Comparison of ENCODE assay signal across 16 cellular contexts in the genomic region with DNA sequence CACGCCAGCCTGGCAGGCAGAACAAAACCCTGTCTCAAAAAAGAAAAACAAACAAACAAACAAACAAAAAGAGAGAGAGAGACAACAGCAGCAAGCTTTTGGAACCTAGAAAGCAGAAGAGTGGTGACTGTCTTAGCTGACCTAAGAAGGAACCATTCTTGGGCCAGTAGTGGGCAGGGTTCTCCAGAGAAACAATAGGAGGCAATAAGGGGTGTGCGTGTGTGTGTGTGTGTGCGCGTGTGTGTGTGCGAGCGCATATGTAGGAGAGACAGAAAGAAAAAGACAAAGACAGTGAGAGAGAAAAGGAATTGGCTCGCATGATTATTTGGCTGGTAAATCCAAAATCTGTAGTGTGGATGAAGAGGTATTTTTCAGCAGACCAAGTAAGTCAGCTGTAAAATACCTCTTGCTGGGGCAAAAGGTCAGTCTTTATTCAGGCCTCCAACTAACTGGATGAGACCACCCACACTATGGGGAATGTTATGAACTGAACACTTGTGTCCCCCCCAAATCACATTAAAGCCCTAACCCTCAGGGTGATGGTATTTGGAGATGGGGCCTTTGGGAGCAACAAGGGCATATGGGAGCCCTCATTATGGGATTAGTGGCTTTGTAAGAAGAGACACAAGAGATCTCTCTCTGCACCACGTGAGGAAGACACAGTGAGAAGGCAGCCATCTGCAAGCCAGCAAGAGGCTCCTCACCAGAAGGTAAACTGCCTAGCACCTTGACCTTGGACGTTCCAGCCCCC. TPM values are rescaled to one million over a fixed set of nuclear protein-coding genes. Genes with fewer than 3 reads are reported as not detected.
DNase-seq lines count a peak whose midpoint lies in the region; ATAC-seq and TF ChIP-seq lines count a peak whose summit lies in the region.
"Had no signal": no experiment of that assay in that cellular context is flagged by ENCODE, and none has a peak within 500 bp of the region (broad histone marks: within the 10 kb centered on the region; RNA-seq: fewer than 3 reads in every experiment).

No MANE protein-coding gene starts in this region.

- H3K36me3 Mint-ChIP-seq in GM23338 (ENCODE audit: low read depth), result peaks cover 5% of the 10 kb centered on the region; the same call in 1 of the 3 replicates

- intact Hi-C loops in mucosa of descending colon (cut with DNase I, micrococcal nuclease), result no loop called here

- no peaks in the 10 kb centered on the region for H4K20me1 ChIP-seq in GM23338 (replicated peaks; ENCODE audit: insufficient read depth)

- H3K4me1 ChIP-seq in GM23338 (ENCODE audit: insufficient read depth), result no peaks in the 10 kb centered on the region
- H3K4me1 ChIP-seq in mucosa of descending colon (ENCODE audit: low read depth), result no peaks in the 10 kb centered on the region
- H3K4me1 ChIP-seq: gastrocnemius medialis, stomach had no signal

- no peak overlapping the region for H3K27ac Mint-ChIP-seq in GM23338
- H3K27ac Mint-ChIP-seq: activated T-cell treated with anti-CD3 and anti-CD28 coated beads, Interleukin-2, amount 50 U/mL, for 24 hours; HFFc6 had no signal

- H2AFZ ChIP-seq in GM23338, result no peak overlapping the region

- H3F3A ChIP-seq in GM23338 (replicated peaks; ENCODE audit: low read depth), result no peaks in the 10 kb centered on the region

- ATAC-seq in GM23338 (no peak; the same call in 2 of the 3 replicates), mucosa of descending colon (peak; percentile 46), GM19324 (IDR thresholded peaks at IDR 0.05; ENCODE audit: low FRiP score, unreplicated experiment) (no peak), GM19395 (IDR thresholded peaks at IDR 0.05; ENCODE audit: unreplicated experiment) (no peak)
- ATAC-seq: gastrocnemius medialis; naive thymus-derived CD8-positive, alpha-beta T cell had no signal

- no peak overlapping the region for H3K4me2 ChIP-seq in GM23338

- H3K9me3 ChIP-seq in mucosa of descending colon, result no peaks in the 10 kb centered on the region
- H3K9me3 ChIP-seq: gastrocnemius medialis, stomach had no signal

- DNase-seq in GM23338 (ENCODE audit: low spot score) (peak; percentile 39), NOMO-1 treated with DMSO at 0.1 percent for 48 hours (lab: John Stamatoyannopoulos, UW; ENCODE audit: unreplicated experiment) (peak; percentile 69), erythroblast (lab: John Stamatoyannopoulos, UW) (peak; percentile 21 to 32), mucosa of descending colon (peak in 1 of 3 donors; percentile 59), cerebellar cortex (ENCODE audit: low spot score) (no peak)
- DNase-seq: activated T-cell treated with anti-CD3 and anti-CD28 coated beads, Interleukin-2, amount 50 U/mL, for 24 hours; amniotic stem cell; HFFc6; kidney; naive thymus-derived CD8-positive, alpha-beta T cell; NCI-H510A treated with DMSO at 0.1 percent for 48 hours; stomach had no signal

- H3K9me3 Mint-ChIP-seq in GM23338, result no peaks in the 10 kb centered on the region
- H3K9me3 Mint-ChIP-seq: HFFc6 had no signal

- peaks cover 6% of the 10 kb centered on the region for H3K27me3 Mint-ChIP-seq in GM23338 (ENCODE audit: insufficient read depth, low read depth, poor library complexity)
- H3K27me3 Mint-ChIP-seq: activated T-cell treated with anti-CD3 and anti-CD28 coated beads, Interleukin-2, amount 50 U/mL, for 24 hours; naive thymus-derived CD8-positive, alpha-beta T cell had no signal

- H3K4me3 Mint-ChIP-seq in GM23338, result no peak overlapping the region
- H3K4me3 Mint-ChIP-seq: activated T-cell treated with anti-CD3 and anti-CD28 coated beads, Interleukin-2, amount 50 U/mL, for 24 hours; HFFc6; naive thymus-derived CD8-positive, alpha-beta T cell had no signal

- H3K79me2 ChIP-seq in GM23338 (replicated peaks; ENCODE audit: insufficient read depth), result no peaks in the 10 kb centered on the region

- no peaks in the 10 kb centered on the region for H3K27me3 ChIP-seq in GM23338 (ENCODE audit: insufficient read depth)
- H3K27me3 ChIP-seq: gastrocnemius medialis, stomach had no signal

- H3K4me3 ChIP-seq in GM23338 (no peak overlapping the region), mucosa of descending colon (no peak overlapping the region)
- H3K4me3 ChIP-seq: gastrocnemius medialis, stomach had no signal

- H3K9me2 ChIP-seq in GM23338 (ENCODE audit: insufficient read depth), result no peaks in the 10 kb centered on the region

- no peak for TF ChIP-seq POLR2A in erythroblast (IDR thresholded peaks at IDR 0.05; ENCODE audit: low read length)

- TF ChIP-seq CTCF in GM23338 (conservative IDR thresholded peaks at IDR 0.05; ENCODE audit: low read depth in 2 of 2), result peak in 1 of 2 experiments; percentile 38; a peak in 2 of 4 replicates
- TF ChIP-seq CTCF in mucosa of descending colon (IDR thresholded peaks at IDR 0.05), result no peak

- H3K4me1 Mint-ChIP-seq in GM23338, result no peaks in the 10 kb centered on the region; the same call in 2 of the 3 replicates

- no peak overlapping the region for H3K27ac ChIP-seq in GM23338 (ENCODE audit: low read depth)
- H3K27ac ChIP-seq: C4-2B, gastrocnemius medialis, stomach had no signal

- H3K36me3 ChIP-seq in GM23338 (ENCODE audit: insufficient read depth) (no peaks in the 10 kb centered on the region), mucosa of descending colon (ENCODE audit: low read depth) (no peaks in the 10 kb centered on the region)
- H3K36me3 ChIP-seq: gastrocnemius medialis, stomach had no signal

TF ChIP-seq in GM23338, 12 proteins besides CTCF, POLR2A, EP300 and RAD21 (continues in another document):
- TF ChIP-seq CREB1 (CRISPR knock-in tag; IDR thresholded peaks at IDR 0.05; ENCODE audit: low read depth), result no peak
- TF ChIP-seq, protein P1, sequence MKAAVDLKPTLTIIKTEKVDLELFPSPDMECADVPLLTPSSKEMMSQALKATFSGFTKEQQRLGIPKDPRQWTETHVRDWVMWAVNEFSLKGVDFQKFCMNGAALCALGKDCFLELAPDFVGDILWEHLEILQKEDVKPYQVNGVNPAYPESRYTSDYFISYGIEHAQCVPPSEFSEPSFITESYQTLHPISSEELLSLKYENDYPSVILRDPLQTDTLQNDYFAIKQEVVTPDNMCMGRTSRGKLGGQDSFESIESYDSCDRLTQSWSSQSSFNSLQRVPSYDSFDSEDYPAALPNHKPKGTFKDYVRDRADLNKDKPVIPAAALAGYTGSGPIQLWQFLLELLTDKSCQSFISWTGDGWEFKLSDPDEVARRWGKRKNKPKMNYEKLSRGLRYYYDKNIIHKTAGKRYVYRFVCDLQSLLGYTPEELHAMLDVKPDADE (IDR thresholded peaks at IDR 0.05), result no peak
- no peak for TF ChIP-seq ZNF114 (CRISPR knock-in tag; IDR thresholded peaks at IDR 0.05)
- TF ChIP-seq ZNF331 (CRISPR knock-in tag; IDR thresholded peaks at IDR 0.05; ENCODE audit: low read depth), result no peak
- no peak for TF ChIP-seq REST (IDR thresholded peaks at IDR 0.05; ENCODE audit: unreplicated experiment)
- TF ChIP-seq STAT1 (IDR thresholded peaks at IDR 0.05; ENCODE audit: unreplicated experiment), result no peak
- no peak for TF ChIP-seq JUNB (IDR thresholded peaks at IDR 0.05; ENCODE audit: unreplicated experiment)
- no peak for TF ChIP-seq NANOG (IDR thresholded peaks at IDR 0.05; ENCODE audit: borderline replicate concordance)
- no peak for TF ChIP-seq EZH2 (IDR thresholded peaks at IDR 0.05; ENCODE audit: low read depth, unreplicated experiment)

RNA-seq across cellular contexts. Expression of gene BLM, which starts 15.1 kb away (rescaled TPM):
- 43.1 and 46.0 TPM in 2 replicates for total RNA-seq in GM23338 (2014; rRNA removed; shearing (Covaris generic))
- 43.3 and 43.9 TPM in 2 replicates for polyA plus RNA-seq in GM23338 (2016; fragmentation: Nextera tagmentation; extraction: Ambion mirVana)
- total RNA-seq in mucosa of descending colon, result 1 to 10 TPM; 2.9 to 7.2 (median 4.1) TPM
